18 cellular contexts compared by ENCODE assay signal in the genomic region with DNA sequence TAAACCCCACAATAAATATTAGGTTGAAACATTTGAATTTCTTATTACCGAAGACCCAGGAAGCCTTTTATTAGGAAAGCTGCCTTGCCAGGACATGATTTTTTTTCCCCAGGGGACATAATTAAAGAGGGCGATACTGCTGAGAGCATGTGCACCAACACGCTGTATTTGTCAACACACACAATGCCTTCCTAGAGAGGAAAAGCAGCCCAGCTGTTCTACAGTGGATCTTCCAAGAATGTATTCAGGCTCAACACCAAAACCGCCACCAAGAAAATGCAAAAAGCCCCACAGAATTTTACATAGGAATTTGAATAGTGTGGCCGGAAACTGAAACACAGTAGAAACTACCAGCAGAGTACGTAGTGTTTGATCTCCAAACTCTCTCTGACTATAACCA.
A peak's percentile ranks its signal among the peaks of the same experiment; 100 is the strongest.
DNase-seq lines count a peak whose midpoint lies in the region; ATAC-seq and TF ChIP-seq lines count a peak whose summit lies in the region.
"Had no signal": no experiment of that assay in that cellular context is flagged by ENCODE, and none has a peak within 500 bp of the region (broad histone marks: within the 10 kb centered on the region; RNA-seq: fewer than 3 reads in every experiment).

No MANE protein-coding gene starts in this region.

- peak overlapping the region; percentile 98 for H3K27ac Mint-ChIP-seq in WTC11

- H3K36me3 Mint-ChIP-seq in WTC11: peaks cover 16% of the 10 kb centered on the region

- no peaks in the 10 kb centered on the region for H3K36me3 ChIP-seq in HUES6 (ENCODE audit: control insufficient read depth, insufficient read depth, low read length)
- no peaks in the 10 kb centered on the region for H3K36me3 ChIP-seq in prostate gland
- no peaks in the 10 kb centered on the region for H3K36me3 ChIP-seq in stomach

- POLR2A ChIA-PET in WTC11 (lab: Charles Lee): no interaction called here

- intact Hi-C loops in prostate gland (cut with DNase I) (no loop called here), stomach (cut with DNase I; ENCODE audit: low total_unique reads) (no loop called here)

- TF ChIP-seq CTCF in WTC11 (IDR thresholded peaks at IDR 0.05): no peak
- TF ChIP-seq CTCF in prostate gland (IDR thresholded peaks at IDR 0.05): no peak
- no peak for TF ChIP-seq CTCF in stomach (IDR thresholded peaks at IDR 0.05)

- TF ChIP-seq POLR2A in prostate gland (IDR thresholded peaks at IDR 0.05) (no peak), stomach (IDR thresholded peaks at IDR 0.05) (no peak)

- H3K9ac ChIP-seq in HUES6 (ENCODE audit: low read length): no peak overlapping the region

- ATAC-seq in WTC11 (peak; percentile 70), HG03521 (IDR thresholded peaks at IDR 0.05; ENCODE audit: unreplicated experiment) (no peak)
- ATAC-seq: K562 had no signal

- CTCF ChIA-PET in WTC11 (lab: Charles Lee): interaction anchor here (1.3 to 1.4 kb wide), 2 partner anchors 9 to 28 kb away, joined by 5 to 6 read pairs; no protein-coding TSS in a partner anchor

- H3K27me3 ChIP-seq in HUES6 (ENCODE audit: control insufficient read depth, insufficient read depth, low read length): no peaks in the 10 kb centered on the region
- H3K27me3 ChIP-seq in prostate gland (replicated peaks; ENCODE audit: insufficient read depth): no peaks in the 10 kb centered on the region
- no peaks in the 10 kb centered on the region for H3K27me3 ChIP-seq in stomach

- 35% methylated on average over 6 of the region's 6 CpGs for WGBS in prostate gland
- WGBS in stomach, 5 donors: 75 to 86% (median 79%) methylated on average over 6 of the region's 6 CpGs

- no peak overlapping the region for H3K4me3 ChIP-seq in HUES6 (ENCODE audit: low read depth, low read length)
- no peak overlapping the region for H3K4me3 ChIP-seq in prostate gland
- no peak overlapping the region for H3K4me3 ChIP-seq in stomach
- H3K4me3 ChIP-seq: K562, PC-9 had no signal

- H3K4me3 Mint-ChIP-seq in WTC11: no peak overlapping the region

- no peak for TF ChIP-seq EP300 in stomach (IDR thresholded peaks at IDR 0.05)

- DNase-seq in NCI-H2171 treated with DMSO at 0.1 percent for 48 hours (lab: John Stamatoyannopoulos, UW) (peak; percentile 89), WTC11 (ENCODE audit: low spot score) (no peak), prostate gland (ENCODE audit: low spot score) (no peak), SHP77 treated with DMSO at 0.1 percent for 48 hours (lab: John Stamatoyannopoulos, UW) (no peak), stomach (no peak)
- DNase-seq: COR-L47, EL, MV-4-11, NCI-H1417 treated with DMSO at 0.1 percent for 48 hours, NCI-H2029 treated with DMSO at 0.1 percent for 48 hours, NCI-H226, NCI-H82, PC-9, T-helper 1 cell had no signal

- peaks cover 52% of the 10 kb centered on the region for H3K4me1 Mint-ChIP-seq in WTC11

- H3K9me3 ChIP-seq in HUES6 (ENCODE audit: control insufficient read depth, insufficient read depth, low read depth, low read length): peaks cover 7% of the 10 kb centered on the region; the same call in 1 of the 2 replicates
- no peaks in the 10 kb centered on the region for H3K9me3 ChIP-seq in prostate gland
- H3K9me3 ChIP-seq in stomach: no peaks in the 10 kb centered on the region

- H3K27me3 Mint-ChIP-seq in WTC11 (ENCODE audit: low read depth): no peaks in the 10 kb centered on the region

- H3K9me3 Mint-ChIP-seq in WTC11: peaks cover 21% of the 10 kb centered on the region

- H3K27ac ChIP-seq in HUES6 (ENCODE audit: low read depth, low read length) (peak overlapping the region; percentile 51; the same call in 1 of the 2 replicates), prostate gland (peak overlapping the region; percentile 13 to 82), stomach (no peak overlapping the region)
- H3K27ac ChIP-seq: HL-60, PC-9 had no signal

- H3K4me1 ChIP-seq in HUES6 (ENCODE audit: control insufficient read depth, insufficient read depth, low read length) (peaks cover 24% of the 10 kb centered on the region), prostate gland (replicated peaks) (no peaks in the 10 kb centered on the region), stomach (no peaks in the 10 kb centered on the region)

TF ChIP-seq in WTC11, 78 proteins besides CTCF, POLR2A, EP300 and RAD21 (continues in another document):
- TF ChIP-seq TEAD1 (CRISPR knock-in tag; IDR thresholded peaks at IDR 0.05) (peak; percentile 56; the same call in 1 of the 2 replicates), MYBL2 (CRISPR knock-in tag; IDR thresholded peaks at IDR 0.05) (no peak), IRF2 (CRISPR knock-in tag; IDR thresholded peaks at IDR 0.05; ENCODE audit: borderline replicate concordance, low read depth) (no peak), FOXK1 (CRISPR knock-in tag; IDR thresholded peaks at IDR 0.05) (peak; percentile 49; the same call in 1 of the 2 replicates)
- TF ChIP-seq, protein P1, sequence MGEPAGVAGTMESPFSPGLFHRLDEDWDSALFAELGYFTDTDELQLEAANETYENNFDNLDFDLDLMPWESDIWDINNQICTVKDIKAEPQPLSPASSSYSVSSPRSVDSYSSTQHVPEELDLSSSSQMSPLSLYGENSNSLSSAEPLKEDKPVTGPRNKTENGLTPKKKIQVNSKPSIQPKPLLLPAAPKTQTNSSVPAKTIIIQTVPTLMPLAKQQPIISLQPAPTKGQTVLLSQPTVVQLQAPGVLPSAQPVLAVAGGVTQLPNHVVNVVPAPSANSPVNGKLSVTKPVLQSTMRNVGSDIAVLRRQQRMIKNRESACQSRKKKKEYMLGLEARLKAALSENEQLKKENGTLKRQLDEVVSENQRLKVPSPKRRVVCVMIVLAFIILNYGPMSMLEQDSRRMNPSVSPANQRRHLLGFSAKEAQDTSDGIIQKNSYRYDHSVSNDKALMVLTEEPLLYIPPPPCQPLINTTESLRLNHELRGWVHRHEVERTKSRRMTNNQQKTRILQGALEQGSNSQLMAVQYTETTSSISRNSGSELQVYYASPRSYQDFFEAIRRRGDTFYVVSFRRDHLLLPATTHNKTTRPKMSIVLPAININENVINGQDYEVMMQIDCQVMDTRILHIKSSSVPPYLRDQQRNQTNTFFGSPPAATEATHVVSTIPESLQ (CRISPR knock-in tag; IDR thresholded peaks at IDR 0.05): no peak
- TF ChIP-seq, protein P2, sequence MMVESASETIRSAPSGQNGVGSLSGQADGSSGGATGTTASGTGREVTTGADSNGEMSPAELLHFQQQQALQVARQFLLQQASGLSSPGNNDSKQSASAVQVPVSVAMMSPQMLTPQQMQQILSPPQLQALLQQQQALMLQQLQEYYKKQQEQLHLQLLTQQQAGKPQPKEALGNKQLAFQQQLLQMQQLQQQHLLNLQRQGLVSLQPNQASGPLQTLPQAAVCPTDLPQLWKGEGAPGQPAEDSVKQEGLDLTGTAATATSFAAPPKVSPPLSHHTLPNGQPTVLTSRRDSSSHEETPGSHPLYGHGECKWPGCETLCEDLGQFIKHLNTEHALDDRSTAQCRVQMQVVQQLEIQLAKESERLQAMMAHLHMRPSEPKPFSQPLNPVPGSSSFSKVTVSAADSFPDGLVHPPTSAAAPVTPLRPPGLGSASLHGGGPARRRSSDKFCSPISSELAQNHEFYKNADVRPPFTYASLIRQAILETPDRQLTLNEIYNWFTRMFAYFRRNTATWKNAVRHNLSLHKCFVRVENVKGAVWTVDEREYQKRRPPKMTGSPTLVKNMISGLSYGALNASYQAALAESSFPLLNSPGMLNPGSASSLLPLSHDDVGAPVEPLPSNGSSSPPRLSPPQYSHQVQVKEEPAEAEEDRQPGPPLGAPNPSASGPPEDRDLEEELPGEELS (CRISPR knock-in tag; IDR thresholded peaks at IDR 0.05): 0 out of 2 replicates have a peak, but pooled peaks have one; percentile 25
- TF ChIP-seq, protein P3, sequence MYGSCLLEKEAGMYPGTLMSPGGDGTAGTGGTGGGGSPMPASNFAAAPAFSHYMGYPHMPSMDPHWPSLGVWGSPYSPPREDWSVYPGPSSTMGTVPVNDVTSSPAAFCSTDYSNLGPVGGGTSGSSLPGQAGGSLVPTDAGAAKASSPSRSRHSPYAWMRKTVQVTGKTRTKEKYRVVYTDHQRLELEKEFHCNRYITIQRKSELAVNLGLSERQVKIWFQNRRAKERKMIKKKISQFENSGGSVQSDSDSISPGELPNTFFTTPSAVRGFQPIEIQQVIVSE (CRISPR knock-in tag; IDR thresholded peaks at IDR 0.05; ENCODE audit: borderline replicate concordance): no peak
- TF ChIP-seq, protein P4, sequence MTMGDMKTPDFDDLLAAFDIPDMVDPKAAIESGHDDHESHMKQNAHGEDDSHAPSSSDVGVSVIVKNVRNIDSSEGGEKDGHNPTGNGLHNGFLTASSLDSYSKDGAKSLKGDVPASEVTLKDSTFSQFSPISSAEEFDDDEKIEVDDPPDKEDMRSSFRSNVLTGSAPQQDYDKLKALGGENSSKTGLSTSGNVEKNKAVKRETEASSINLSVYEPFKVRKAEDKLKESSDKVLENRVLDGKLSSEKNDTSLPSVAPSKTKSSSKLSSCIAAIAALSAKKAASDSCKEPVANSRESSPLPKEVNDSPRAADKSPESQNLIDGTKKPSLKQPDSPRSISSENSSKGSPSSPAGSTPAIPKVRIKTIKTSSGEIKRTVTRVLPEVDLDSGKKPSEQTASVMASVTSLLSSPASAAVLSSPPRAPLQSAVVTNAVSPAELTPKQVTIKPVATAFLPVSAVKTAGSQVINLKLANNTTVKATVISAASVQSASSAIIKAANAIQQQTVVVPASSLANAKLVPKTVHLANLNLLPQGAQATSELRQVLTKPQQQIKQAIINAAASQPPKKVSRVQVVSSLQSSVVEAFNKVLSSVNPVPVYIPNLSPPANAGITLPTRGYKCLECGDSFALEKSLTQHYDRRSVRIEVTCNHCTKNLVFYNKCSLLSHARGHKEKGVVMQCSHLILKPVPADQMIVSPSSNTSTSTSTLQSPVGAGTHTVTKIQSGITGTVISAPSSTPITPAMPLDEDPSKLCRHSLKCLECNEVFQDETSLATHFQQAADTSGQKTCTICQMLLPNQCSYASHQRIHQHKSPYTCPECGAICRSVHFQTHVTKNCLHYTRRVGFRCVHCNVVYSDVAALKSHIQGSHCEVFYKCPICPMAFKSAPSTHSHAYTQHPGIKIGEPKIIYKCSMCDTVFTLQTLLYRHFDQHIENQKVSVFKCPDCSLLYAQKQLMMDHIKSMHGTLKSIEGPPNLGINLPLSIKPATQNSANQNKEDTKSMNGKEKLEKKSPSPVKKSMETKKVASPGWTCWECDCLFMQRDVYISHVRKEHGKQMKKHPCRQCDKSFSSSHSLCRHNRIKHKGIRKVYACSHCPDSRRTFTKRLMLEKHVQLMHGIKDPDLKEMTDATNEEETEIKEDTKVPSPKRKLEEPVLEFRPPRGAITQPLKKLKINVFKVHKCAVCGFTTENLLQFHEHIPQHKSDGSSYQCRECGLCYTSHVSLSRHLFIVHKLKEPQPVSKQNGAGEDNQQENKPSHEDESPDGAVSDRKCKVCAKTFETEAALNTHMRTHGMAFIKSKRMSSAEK (CRISPR knock-in tag; IDR thresholded peaks at IDR 0.05; ENCODE audit: borderline replicate concordance): no peak
- TF ChIP-seq, protein P5, sequence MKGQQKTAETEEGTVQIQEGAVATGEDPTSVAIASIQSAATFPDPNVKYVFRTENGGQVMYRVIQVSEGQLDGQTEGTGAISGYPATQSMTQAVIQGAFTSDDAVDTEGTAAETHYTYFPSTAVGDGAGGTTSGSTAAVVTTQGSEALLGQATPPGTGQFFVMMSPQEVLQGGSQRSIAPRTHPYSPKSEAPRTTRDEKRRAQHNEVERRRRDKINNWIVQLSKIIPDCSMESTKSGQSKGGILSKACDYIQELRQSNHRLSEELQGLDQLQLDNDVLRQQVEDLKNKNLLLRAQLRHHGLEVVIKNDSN (CRISPR knock-in tag; IDR thresholded peaks at IDR 0.05): no peak

Comparison
In these comparisons a context has a peak if more than half of its experiments do, and no peak if none do; other contexts are left out.
1. H3K27ac ChIP-seq: peak in HUES6 (single experiment) and prostate gland (2 of 2); none in stomach (0 of 5).